Comparison of ENCODE assay signal across 11 cellular contexts in genomic region chr3:73451276-73451973, GRCh38.
A peak's percentile ranks its signal among the peaks of the same experiment; 100 is the strongest.
DNase-seq lines count a peak whose midpoint lies in the region; ATAC-seq and TF ChIP-seq lines count a peak whose summit lies in the region.
"Had no signal": no experiment of that assay in that cellular context is flagged by ENCODE, and none has a peak within 500 bp of the region (broad histone marks: within the 10 kb centered on the region; RNA-seq: fewer than 3 reads in every experiment).

No MANE protein-coding gene starts in this region.

- no peaks in the 10 kb centered on the region for H3K27me3 ChIP-seq in stomach

- no peak for TF ChIP-seq EP300 in stomach (IDR thresholded peaks at IDR 0.05)

- ATAC-seq in HG03103 (IDR thresholded peaks at IDR 0.05; ENCODE audit: low read depth, unreplicated experiment): peak; percentile 23

- H3K9me3 ChIP-seq in stomach: no peaks in the 10 kb centered on the region

- peak overlapping the region in 2 of 5 donors; percentile 19 to 41 for H3K27ac ChIP-seq in stomach
- H3K27ac ChIP-seq: KMS-11, parathyroid adenoma had no signal

- H3K36me3 ChIP-seq in stomach: no peaks in the 10 kb centered on the region

- H3K4me3 ChIP-seq in stomach: no peak overlapping the region

- intact Hi-C loops in stomach (cut with DNase I; ENCODE audit: low total_unique reads): no loop called here

- no peak for TF ChIP-seq POLR2A in stomach (IDR thresholded peaks at IDR 0.05)

- no peak for TF ChIP-seq CTCF in stomach (IDR thresholded peaks at IDR 0.05)

- peaks cover 9 to 78% (median 39%) of the 10 kb centered on the region in 4 donors for H3K4me1 ChIP-seq in stomach
- H3K4me1 ChIP-seq: parathyroid adenoma had no signal

- DNase-seq in SKM-1 treated with dmso at 0.1 percent for 144 hours (lab: John Stamatoyannopoulos, UW; ENCODE audit: unreplicated experiment): peak; percentile 34
- DNase-seq in SKM-1 (lab: John Stamatoyannopoulos, UW; ENCODE audit: unreplicated experiment): no peak
- DNase-seq in NOMO-1 treated with dmso at 0.1 percent for 144 hours (lab: John Stamatoyannopoulos, UW; ENCODE audit: unreplicated experiment): peak; percentile 17
- DNase-seq in stomach: peak; percentile 29
- no peak for DNase-seq in AG20443 (ENCODE audit: low spot score)
- no peak for DNase-seq in Kasumi-1 (lab: John Stamatoyannopoulos, UW)
- DNase-seq in middle frontal gyrus (ENCODE audit: extremely low spot score, low spot score): no peak
- DNase-seq: stimulated activated naive CD4-positive, alpha-beta T cell had no signal

- WGBS in stomach, 5 donors: 14 to 39% (median 25%) methylated on average over 3 of the region's 3 CpGs

Comparison
In these comparisons a context has a peak if more than half of its experiments do, and no peak if none do; other contexts are left out.
1. DNase-seq: peak in SKM-1 treated with dmso at 0.1 percent for 144 hours (single experiment), NOMO-1 treated with dmso at 0.1 percent for 144 hours (single experiment) and stomach (single experiment); none in SKM-1 (single experiment), AG20443 (single experiment), Kasumi-1 (0 of 2) and middle frontal gyrus (single experiment).